8 cellular contexts compared by ENCODE assay signal in the genomic region with DNA sequence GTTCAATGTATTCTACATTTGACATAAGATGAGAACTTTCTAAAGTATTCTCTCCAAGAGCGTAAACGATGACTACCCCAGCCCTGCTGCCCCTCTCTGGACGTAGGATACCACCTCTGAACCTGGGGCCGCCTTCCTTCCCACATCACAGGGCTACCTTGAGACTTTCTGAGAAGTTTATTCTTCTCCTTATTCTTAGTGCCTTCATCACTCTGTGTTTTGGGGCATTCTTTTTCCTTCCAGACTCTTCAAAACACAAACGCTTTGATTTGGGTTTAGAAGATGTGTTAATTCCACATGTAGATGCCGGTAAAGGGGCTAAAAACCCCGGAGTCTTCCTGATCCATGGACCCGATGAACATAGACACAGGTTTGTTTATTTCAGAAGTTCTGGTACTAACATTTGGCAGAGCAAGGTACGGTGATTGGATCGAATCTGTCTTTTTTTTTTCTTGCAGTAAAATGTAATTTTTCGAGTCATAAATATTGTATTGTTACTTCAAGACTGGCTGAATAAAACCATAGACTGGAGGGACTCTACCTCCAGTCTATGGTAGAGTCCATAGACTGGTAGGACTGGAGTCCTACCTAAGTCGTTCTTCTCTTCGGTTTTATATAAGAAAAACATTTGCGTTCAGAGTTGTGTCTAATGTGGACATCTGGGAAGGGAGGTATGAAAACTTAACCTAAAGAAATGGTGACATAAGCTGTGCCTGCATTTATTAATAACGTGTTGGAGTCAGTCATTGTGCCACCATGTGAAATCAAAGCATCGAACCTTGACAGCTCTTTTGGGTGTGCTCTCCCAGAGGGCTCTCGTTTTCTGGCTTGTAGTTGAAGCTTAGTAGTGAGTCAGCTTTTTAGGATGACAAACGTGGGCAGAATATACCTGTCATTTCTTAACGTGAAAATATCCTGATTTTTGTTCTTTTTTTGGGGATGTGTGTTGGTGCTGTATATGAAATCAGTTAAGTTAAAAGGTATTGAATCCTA. TPM values are rescaled to one million over a fixed set of nuclear protein-coding genes. Genes with fewer than 3 reads are reported as not detected.
DNase-seq lines count a peak whose midpoint lies in the region; ATAC-seq and TF ChIP-seq lines count a peak whose summit lies in the region.

No MANE protein-coding gene starts in this region.

- POLR2A ChIA-PET in Caco-2 (lab: Charles Lee): no interaction called here
- POLR2A ChIA-PET in PC-3 (lab: Charles Lee; ENCODE audit: unreplicated experiment): no interaction called here

- no peaks in the 10 kb centered on the region for H3K36me3 ChIP-seq in Caco-2 (ENCODE audit: control insufficient read depth, insufficient read depth, low read length)
- H3K36me3 ChIP-seq in PC-3 (ENCODE audit: low read depth, low read length): no peaks in the 10 kb centered on the region
- H3K36me3 ChIP-seq in muscle layer of colon (ENCODE audit: insufficient read depth, low read length): no peaks in the 10 kb centered on the region

- H3K9ac ChIP-seq in PC-3 (ENCODE audit: low read length) (peak overlapping the region; percentile 81), muscle layer of colon (ENCODE audit: low read length) (peak overlapping the region; percentile 92)

- H3K9me2 ChIP-seq in PC-3 (replicated peaks; ENCODE audit: low read length): no peaks in the 10 kb centered on the region

- H3K9me3 ChIP-seq in Caco-2 (no peaks in the 10 kb centered on the region), PC-3 (ENCODE audit: low read length) (no peaks in the 10 kb centered on the region), muscle layer of colon (ENCODE audit: low read length) (no peaks in the 10 kb centered on the region)

- H3K4me3 ChIP-seq in Caco-2 (ENCODE audit: low read depth, low read length) (peak overlapping the region; percentile 89), PC-3 (ENCODE audit: low read length) (peak overlapping the region; percentile 91), muscle layer of colon (ENCODE audit: low read depth in 1 of 2, low read length in 2 of 2) (peak overlapping the region; percentile 76 to 95)

- H4K20me1 ChIP-seq in PC-3 (ENCODE audit: low read length): peaks cover 24% of the 10 kb centered on the region

- peaks cover 74% of the 10 kb centered on the region for H3K79me2 ChIP-seq in PC-3 (ENCODE audit: low read length)

- no peak for TF ChIP-seq CTCF in Caco-2 (IDR thresholded peaks at IDR 0.05; ENCODE audit: insufficient read depth in 1 of 2, low read depth in 1 of 2, low read length in 1 of 2, severe bottlenecking in 1 of 2, unreplicated experiment in 1 of 2)
- TF ChIP-seq CTCF in PC-3 (conservative IDR thresholded peaks at IDR 0.05; ENCODE audit: low read depth, low read length): no peak

- intact Hi-C loops in Caco-2 (cut with micrococcal nuclease; ENCODE audit: unreplicated experiment): no loop called here
- intact Hi-C loops in PC-3 (cut with micrococcal nuclease): loop anchor here (2.0 to 10.0 kb wide), 3 partner anchors 236 to 559 kb away; partner anchors contain the start of genes GDAP2, TENT5C and WDR3

- no peaks in the 10 kb centered on the region for H3K36me3 Mint-ChIP-seq in Caco-2 (ENCODE audit: insufficient read depth, unreplicated experiment)

- ATAC-seq in GM19351 (IDR thresholded peaks at IDR 0.05; ENCODE audit: unreplicated experiment) (peak; percentile 24), PC-3 (0 out of 2 replicates have a peak, but pooled peaks have one; percentile 12), HG03460 (IDR thresholded peaks at IDR 0.05; ENCODE audit: unreplicated experiment) (no peak)

- H3F3A ChIP-seq in PC-3 (ENCODE audit: low read length, unreplicated experiment): no peaks in the 10 kb centered on the region

- peak overlapping the region; percentile 63 for H3K27ac Mint-ChIP-seq in Caco-2 (ENCODE audit: unreplicated experiment)

- peak overlapping the region; percentile 95 for H3K4me3 Mint-ChIP-seq in Caco-2 (ENCODE audit: unreplicated experiment)

- no peaks in the 10 kb centered on the region for H3K9me3 Mint-ChIP-seq in Caco-2 (ENCODE audit: unreplicated experiment)

- H3K4me1 ChIP-seq in Caco-2: peaks cover 17% of the 10 kb centered on the region; the same call in 1 of the 2 replicates
- peaks cover 44% of the 10 kb centered on the region for H3K4me1 ChIP-seq in PC-3 (ENCODE audit: insufficient read depth, low read length)
- peaks cover 32% of the 10 kb centered on the region for H3K4me1 ChIP-seq in muscle layer of colon (ENCODE audit: insufficient read depth, low read length)

- DNase-seq in Caco-2: no peak
- peak; percentile 71 for DNase-seq in PC-3
- peak; percentile 35 for DNase-seq in dedifferentiated amniotic fluid mesenchymal stem cell (ENCODE audit: extremely low spot score)
- no peak for DNase-seq in globus pallidus (ENCODE audit: low spot score)
- DNase-seq in UCSD-AML1 (lab: John Stamatoyannopoulos, UW; ENCODE audit: unreplicated experiment): no peak

- CTCF ChIA-PET in Caco-2 (lab: Charles Lee) (no interaction called here), PC-3 (lab: Charles Lee) (interaction anchor here (1.2 kb wide), 1 partner anchor 28 kb away, joined by 5 read pairs; no protein-coding TSS in a partner anchor)

- H3K27me3 ChIP-seq in Caco-2 (replicated peaks; ENCODE audit: control insufficient read depth, insufficient read depth, low read length) (no peaks in the 10 kb centered on the region), PC-3 (ENCODE audit: low read length) (no peaks in the 10 kb centered on the region), muscle layer of colon (ENCODE audit: control insufficient read depth in 1 of 2, insufficient read depth in 2 of 2, low read length in 2 of 2) (no peaks in the 10 kb centered on the region)

- H3K4me1 Mint-ChIP-seq in Caco-2 (ENCODE audit: low read depth, unreplicated experiment): peaks cover 24% of the 10 kb centered on the region

- H3K4me2 ChIP-seq in PC-3 (ENCODE audit: low read length): peak overlapping the region; percentile 88

- H3K27ac ChIP-seq in PC-3 (ENCODE audit: low read length): no peak overlapping the region
- peak overlapping the region; percentile 97 for H3K27ac ChIP-seq in muscle layer of colon (ENCODE audit: low read depth, low read length)

- no peaks in the 10 kb centered on the region for H3K27me3 Mint-ChIP-seq in Caco-2 (ENCODE audit: insufficient read depth, unreplicated experiment)

- BruUV-seq in Caco-2 (replicated peaks; lab: Mats Ljungman, UMichigan) (no TSS peak), PC-3 (replicated peaks; lab: Mats Ljungman, UMichigan) (no TSS peak)

- peak overlapping the region; percentile 89 for H2AFZ ChIP-seq in PC-3 (ENCODE audit: low read length)

RNA-seq across cellular contexts. Expression of gene MAN1A2, which starts 1.2 kb away (rescaled TPM):
- total RNA-seq in Caco-2 (2022) (19.2 and 21.0 TPM in 2 replicates), PC-3 (2014; rRNA removed) (18.0 and 21.1 TPM in 2 replicates)

Comparison
In these comparisons a context has a peak if more than half of its experiments do, and no peak if none do; other contexts are left out.
1. DNase-seq: peak in PC-3 (single experiment) and dedifferentiated amniotic fluid mesenchymal stem cell (single experiment); none in Caco-2 (0 of 2), globus pallidus (single experiment) and UCSD-AML1 (single experiment).
2. Peak in every context shown above with its lines, with median percentiles within 50 percentile points of each other: H3K4me3 ChIP-seq.